In the genomic region with DNA sequence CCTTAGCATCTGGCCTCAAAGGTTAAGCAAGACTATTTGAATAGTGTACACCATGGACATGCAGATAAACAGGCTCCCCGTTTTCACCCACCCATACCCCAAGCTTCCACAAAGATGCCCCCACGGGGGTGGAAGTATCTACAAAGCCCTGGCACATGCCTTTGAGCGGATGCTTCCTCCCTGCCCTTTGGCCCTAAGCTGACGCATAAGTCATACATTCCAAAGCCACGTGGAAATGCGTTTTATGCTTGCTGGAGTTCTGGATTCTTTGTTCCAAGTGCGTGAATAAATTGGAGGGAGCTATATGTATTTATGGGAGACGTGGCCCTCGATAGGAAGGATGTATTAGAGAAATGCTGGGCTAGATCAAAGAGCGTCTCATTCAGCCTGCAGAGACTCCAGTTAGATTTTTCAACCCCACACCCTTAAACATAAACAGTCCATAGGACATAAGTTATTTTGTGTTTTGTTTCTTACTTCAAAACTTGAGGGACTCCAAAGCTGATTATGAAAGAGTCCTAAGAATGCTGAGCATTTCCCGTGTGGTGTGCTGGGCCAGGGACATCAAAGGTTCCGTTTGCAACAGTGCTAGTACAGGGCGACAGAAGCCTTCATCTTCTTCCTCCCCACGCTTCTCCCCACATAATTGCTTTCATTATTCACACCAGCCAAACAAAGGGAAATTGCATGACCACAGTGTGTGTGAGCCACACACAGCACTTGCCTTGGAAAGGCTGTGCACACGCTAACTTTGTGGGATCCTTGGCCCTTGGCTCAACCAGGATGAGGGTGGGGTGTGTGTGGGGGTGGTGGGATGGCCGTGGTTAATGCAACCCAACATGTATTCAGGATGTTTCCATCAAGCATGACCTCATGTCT, we compare ENCODE assay signal across 1 cellular context.
A peak's percentile ranks its signal among the peaks of the same experiment; 100 is the strongest.
TF ChIP-seq lines count a peak whose summit lies in the region.

No MANE protein-coding gene starts in this region.

TF ChIP-seq in HepG2, 621 proteins besides CTCF, POLR2A, EP300 and RAD21 (continued from another document and continues in another):
- TF ChIP-seq, protein P1, sequence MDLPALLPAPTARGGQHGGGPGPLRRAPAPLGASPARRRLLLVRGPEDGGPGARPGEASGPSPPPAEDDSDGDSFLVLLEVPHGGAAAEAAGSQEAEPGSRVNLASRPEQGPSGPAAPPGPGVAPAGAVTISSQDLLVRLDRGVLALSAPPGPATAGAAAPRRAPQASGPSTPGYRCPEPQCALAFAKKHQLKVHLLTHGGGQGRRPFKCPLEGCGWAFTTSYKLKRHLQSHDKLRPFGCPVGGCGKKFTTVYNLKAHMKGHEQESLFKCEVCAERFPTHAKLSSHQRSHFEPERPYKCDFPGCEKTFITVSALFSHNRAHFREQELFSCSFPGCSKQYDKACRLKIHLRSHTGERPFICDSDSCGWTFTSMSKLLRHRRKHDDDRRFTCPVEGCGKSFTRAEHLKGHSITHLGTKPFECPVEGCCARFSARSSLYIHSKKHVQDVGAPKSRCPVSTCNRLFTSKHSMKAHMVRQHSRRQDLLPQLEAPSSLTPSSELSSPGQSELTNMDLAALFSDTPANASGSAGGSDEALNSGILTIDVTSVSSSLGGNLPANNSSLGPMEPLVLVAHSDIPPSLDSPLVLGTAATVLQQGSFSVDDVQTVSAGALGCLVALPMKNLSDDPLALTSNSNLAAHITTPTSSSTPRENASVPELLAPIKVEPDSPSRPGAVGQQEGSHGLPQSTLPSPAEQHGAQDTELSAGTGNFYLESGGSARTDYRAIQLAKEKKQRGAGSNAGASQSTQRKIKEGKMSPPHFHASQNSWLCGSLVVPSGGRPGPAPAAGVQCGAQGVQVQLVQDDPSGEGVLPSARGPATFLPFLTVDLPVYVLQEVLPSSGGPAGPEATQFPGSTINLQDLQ (CRISPR knock-in tag; IDR thresholded peaks at IDR 0.05) = peak; percentile 74; the same call in 1 of the 2 replicates
- peak; percentile 75; the same call in 1 of the 2 replicates for TF ChIP-seq ZNF564 (CRISPR knock-in tag; IDR thresholded peaks at IDR 0.05)
- peak; percentile 22; the same call in 1 of the 2 replicates for TF ChIP-seq NFE2L2 (IDR thresholded peaks at IDR 0.05; ENCODE audit: low read length)
- peak; percentile 91 for TF ChIP-seq GATA4 (IDR thresholded peaks at IDR 0.05; ENCODE audit: borderline replicate concordance, low read depth)
- TF ChIP-seq ONECUT2 (CRISPR knock-in tag; IDR thresholded peaks at IDR 0.05) = peak; percentile 12; the same call in 1 of the 2 replicates
- TF ChIP-seq BRCA1 (CRISPR knock-in tag; IDR thresholded peaks at IDR 0.05) = peak; percentile 29; the same call in 1 of the 2 replicates
- TF ChIP-seq MAFF (IDR thresholded peaks at IDR 0.05; ENCODE audit: low read depth, low read length) = peak; percentile 36; the same call in 1 of the 2 replicates
- TF ChIP-seq, protein P2, sequence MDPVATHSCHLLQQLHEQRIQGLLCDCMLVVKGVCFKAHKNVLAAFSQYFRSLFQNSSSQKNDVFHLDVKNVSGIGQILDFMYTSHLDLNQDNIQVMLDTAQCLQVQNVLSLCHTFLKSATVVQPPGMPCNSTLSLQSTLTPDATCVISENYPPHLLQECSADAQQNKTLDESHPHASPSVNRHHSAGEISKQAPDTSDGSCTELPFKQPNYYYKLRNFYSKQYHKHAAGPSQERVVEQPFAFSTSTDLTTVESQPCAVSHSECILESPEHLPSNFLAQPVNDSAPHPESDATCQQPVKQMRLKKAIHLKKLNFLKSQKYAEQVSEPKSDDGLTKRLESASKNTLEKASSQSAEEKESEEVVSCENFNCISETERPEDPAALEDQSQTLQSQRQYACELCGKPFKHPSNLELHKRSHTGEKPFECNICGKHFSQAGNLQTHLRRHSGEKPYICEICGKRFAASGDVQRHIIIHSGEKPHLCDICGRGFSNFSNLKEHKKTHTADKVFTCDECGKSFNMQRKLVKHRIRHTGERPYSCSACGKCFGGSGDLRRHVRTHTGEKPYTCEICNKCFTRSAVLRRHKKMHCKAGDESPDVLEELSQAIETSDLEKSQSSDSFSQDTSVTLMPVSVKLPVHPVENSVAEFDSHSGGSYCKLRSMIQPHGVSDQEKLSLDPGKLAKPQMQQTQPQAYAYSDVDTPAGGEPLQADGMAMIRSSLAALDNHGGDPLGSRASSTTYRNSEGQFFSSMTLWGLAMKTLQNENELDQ (CRISPR knock-in tag; IDR thresholded peaks at IDR 0.05; ENCODE audit: borderline replicate concordance) = no peak; the same call in 1 of the 2 replicates
- no peak for TF ChIP-seq ZNF20 (CRISPR knock-in tag; IDR thresholded peaks at IDR 0.05)
- TF ChIP-seq, protein P3, sequence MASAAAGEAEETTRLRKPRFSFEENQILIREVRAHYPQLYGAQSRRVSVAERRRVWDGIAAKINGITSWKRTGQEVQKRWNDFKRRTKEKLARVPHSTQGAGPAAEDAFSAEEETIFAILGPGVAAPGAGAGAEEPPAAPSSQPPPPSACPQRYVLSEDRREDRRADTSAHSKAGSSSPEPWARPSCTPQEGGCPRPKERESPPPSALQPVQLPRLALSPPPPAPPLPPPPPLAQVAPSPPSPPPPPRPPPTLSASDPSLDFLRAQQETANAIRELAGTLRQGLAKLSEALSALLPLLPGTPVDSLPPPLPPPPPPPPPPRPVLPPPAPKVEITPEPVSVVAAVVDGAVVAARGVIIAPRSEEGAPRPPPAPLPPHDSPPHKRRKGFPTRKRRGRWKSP (CRISPR knock-in tag; IDR thresholded peaks at IDR 0.05) = peak; percentile 86; the same call in 1 of the 2 replicates
- TF ChIP-seq ZNF75D (CRISPR knock-in tag; IDR thresholded peaks at IDR 0.05; ENCODE audit: borderline replicate concordance) = no peak
- TF ChIP-seq ZNF121 (CRISPR knock-in tag; IDR thresholded peaks at IDR 0.05) = no peak; the same call in 1 of the 2 replicates
- TF ChIP-seq, protein P4, sequence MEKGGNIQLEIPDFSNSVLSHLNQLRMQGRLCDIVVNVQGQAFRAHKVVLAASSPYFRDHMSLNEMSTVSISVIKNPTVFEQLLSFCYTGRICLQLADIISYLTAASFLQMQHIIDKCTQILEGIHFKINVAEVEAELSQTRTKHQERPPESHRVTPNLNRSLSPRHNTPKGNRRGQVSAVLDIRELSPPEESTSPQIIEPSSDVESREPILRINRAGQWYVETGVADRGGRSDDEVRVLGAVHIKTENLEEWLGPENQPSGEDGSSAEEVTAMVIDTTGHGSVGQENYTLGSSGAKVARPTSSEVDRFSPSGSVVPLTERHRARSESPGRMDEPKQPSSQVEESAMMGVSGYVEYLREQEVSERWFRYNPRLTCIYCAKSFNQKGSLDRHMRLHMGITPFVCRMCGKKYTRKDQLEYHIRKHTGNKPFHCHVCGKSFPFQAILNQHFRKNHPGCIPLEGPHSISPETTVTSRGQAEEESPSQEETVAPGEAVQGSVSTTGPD (CRISPR knock-in tag; IDR thresholded peaks at IDR 0.05) = peak; percentile 76
- peak; percentile 95 for TF ChIP-seq NCOR1 (IDR thresholded peaks at IDR 0.05; ENCODE audit: borderline replicate concordance, low read length)
- TF ChIP-seq ZNF724P (CRISPR knock-in tag; IDR thresholded peaks at IDR 0.05; ENCODE audit: borderline replicate concordance) = no peak
- peak; percentile 85; the same call in 1 of the 2 replicates for TF ChIP-seq ZNF670 (CRISPR knock-in tag; IDR thresholded peaks at IDR 0.05; ENCODE audit: borderline replicate concordance)
- TF ChIP-seq SIX1 (CRISPR knock-in tag; IDR thresholded peaks at IDR 0.05; ENCODE audit: borderline replicate concordance) = peak; percentile 52; the same call in 1 of the 2 replicates
- peak; percentile 47 for TF ChIP-seq ZNF614 (CRISPR knock-in tag; IDR thresholded peaks at IDR 0.05; ENCODE audit: borderline replicate concordance)
- TF ChIP-seq, protein P5, sequence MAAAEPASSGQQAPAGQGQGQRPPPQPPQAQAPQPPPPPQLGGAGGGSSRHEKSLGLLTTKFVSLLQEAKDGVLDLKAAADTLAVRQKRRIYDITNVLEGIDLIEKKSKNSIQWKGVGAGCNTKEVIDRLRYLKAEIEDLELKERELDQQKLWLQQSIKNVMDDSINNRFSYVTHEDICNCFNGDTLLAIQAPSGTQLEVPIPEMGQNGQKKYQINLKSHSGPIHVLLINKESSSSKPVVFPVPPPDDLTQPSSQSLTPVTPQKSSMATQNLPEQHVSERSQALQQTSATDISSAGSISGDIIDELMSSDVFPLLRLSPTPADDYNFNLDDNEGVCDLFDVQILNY (CRISPR knock-in tag; conservative IDR thresholded peaks at IDR 0.05) = no peak
- TF ChIP-seq, protein P6, sequence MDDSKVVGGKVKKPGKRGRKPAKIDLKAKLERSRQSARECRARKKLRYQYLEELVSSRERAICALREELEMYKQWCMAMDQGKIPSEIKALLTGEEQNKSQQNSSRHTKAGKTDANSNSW (CRISPR knock-in tag; IDR thresholded peaks at IDR 0.05; ENCODE audit: borderline replicate concordance) = peak; percentile 68; the same call in 1 of the 2 replicates
- TF ChIP-seq, protein P7, sequence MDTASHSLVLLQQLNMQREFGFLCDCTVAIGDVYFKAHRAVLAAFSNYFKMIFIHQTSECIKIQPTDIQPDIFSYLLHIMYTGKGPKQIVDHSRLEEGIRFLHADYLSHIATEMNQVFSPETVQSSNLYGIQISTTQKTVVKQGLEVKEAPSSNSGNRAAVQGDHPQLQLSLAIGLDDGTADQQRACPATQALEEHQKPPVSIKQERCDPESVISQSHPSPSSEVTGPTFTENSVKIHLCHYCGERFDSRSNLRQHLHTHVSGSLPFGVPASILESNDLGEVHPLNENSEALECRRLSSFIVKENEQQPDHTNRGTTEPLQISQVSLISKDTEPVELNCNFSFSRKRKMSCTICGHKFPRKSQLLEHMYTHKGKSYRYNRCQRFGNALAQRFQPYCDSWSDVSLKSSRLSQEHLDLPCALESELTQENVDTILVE (CRISPR knock-in tag; IDR thresholded peaks at IDR 0.05) = peak; percentile 72
- TF ChIP-seq, protein P8, sequence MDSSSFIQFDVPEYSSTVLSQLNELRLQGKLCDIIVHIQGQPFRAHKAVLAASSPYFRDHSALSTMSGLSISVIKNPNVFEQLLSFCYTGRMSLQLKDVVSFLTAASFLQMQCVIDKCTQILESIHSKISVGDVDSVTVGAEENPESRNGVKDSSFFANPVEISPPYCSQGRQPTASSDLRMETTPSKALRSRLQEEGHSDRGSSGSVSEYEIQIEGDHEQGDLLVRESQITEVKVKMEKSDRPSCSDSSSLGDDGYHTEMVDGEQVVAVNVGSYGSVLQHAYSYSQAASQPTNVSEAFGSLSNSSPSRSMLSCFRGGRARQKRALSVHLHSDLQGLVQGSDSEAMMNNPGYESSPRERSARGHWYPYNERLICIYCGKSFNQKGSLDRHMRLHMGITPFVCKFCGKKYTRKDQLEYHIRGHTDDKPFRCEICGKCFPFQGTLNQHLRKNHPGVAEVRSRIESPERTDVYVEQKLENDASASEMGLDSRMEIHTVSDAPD (CRISPR knock-in tag; IDR thresholded peaks at IDR 0.05) = peak; percentile 86
- no peak for TF ChIP-seq ZNF619 (CRISPR knock-in tag; IDR thresholded peaks at IDR 0.05)
- TF ChIP-seq PHF8 (CRISPR knock-in tag; IDR thresholded peaks at IDR 0.05) = no peak; the same call in 1 of the 2 replicates
- TF ChIP-seq U2AF1 (optimal IDR thresholded peaks at IDR 0.05; ENCODE audit: low read depth, low read length) = no peak
- TF ChIP-seq ZNF713 (CRISPR knock-in tag; IDR thresholded peaks at IDR 0.05) = 0 out of 2 replicates have a peak, but pooled peaks have one; percentile 80
- no peak; the same call in 1 of the 2 replicates for TF ChIP-seq SMC3 (IDR thresholded peaks at IDR 0.05; ENCODE audit: low read length)
- TF ChIP-seq ZNF598 (CRISPR knock-in tag; IDR thresholded peaks at IDR 0.05; ENCODE audit: borderline replicate concordance) = 0 out of 2 replicates have a peak, but pooled peaks have one; percentile 58
- TF ChIP-seq, protein P9, sequence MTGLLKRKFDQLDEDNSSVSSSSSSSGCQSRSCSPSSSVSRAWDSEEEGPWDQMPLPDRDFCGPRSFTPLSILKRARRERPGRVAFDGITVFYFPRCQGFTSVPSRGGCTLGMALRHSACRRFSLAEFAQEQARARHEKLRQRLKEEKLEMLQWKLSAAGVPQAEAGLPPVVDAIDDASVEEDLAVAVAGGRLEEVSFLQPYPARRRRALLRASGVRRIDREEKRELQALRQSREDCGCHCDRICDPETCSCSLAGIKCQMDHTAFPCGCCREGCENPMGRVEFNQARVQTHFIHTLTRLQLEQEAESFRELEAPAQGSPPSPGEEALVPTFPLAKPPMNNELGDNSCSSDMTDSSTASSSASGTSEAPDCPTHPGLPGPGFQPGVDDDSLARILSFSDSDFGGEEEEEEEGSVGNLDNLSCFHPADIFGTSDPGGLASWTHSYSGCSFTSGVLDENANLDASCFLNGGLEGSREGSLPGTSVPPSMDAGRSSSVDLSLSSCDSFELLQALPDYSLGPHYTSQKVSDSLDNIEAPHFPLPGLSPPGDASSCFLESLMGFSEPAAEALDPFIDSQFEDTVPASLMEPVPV (CRISPR knock-in tag; IDR thresholded peaks at IDR 0.05) = peak; percentile 91
- TF ChIP-seq SP140L (CRISPR knock-in tag; IDR thresholded peaks at IDR 0.05; ENCODE audit: borderline replicate concordance) = peak; percentile 95; the same call in 1 of the 2 replicates
- TF ChIP-seq HMG20A (CRISPR knock-in tag; IDR thresholded peaks at IDR 0.05; ENCODE audit: borderline replicate concordance) = peak; percentile 86
- TF ChIP-seq GTF2F1 (IDR thresholded peaks at IDR 0.05; ENCODE audit: low read length) = no peak
- peak; percentile 83 for TF ChIP-seq KMT2B (CRISPR knock-in tag; IDR thresholded peaks at IDR 0.05)
- TF ChIP-seq ZNF317 (CRISPR knock-in tag; IDR thresholded peaks at IDR 0.05) = 0 out of 2 replicates have a peak, but pooled peaks have one; percentile 57
- TF ChIP-seq TAF15 (IDR thresholded peaks at IDR 0.05; ENCODE audit: low read depth, low read length, poor library complexity, severe bottlenecking) = no peak
- no peak; the same call in 1 of the 2 replicates for TF ChIP-seq ZNF572 (CRISPR knock-in tag; IDR thresholded peaks at IDR 0.05)
- TF ChIP-seq ZNF337 (CRISPR knock-in tag; IDR thresholded peaks at IDR 0.05; ENCODE audit: borderline replicate concordance, low read depth) = no peak
- TF ChIP-seq, protein P10, sequence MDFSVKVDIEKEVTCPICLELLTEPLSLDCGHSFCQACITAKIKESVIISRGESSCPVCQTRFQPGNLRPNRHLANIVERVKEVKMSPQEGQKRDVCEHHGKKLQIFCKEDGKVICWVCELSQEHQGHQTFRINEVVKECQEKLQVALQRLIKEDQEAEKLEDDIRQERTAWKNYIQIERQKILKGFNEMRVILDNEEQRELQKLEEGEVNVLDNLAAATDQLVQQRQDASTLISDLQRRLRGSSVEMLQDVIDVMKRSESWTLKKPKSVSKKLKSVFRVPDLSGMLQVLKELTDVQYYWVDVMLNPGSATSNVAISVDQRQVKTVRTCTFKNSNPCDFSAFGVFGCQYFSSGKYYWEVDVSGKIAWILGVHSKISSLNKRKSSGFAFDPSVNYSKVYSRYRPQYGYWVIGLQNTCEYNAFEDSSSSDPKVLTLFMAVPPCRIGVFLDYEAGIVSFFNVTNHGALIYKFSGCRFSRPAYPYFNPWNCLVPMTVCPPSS (IDR thresholded peaks at IDR 0.05) = no peak
- TF ChIP-seq, protein P11, sequence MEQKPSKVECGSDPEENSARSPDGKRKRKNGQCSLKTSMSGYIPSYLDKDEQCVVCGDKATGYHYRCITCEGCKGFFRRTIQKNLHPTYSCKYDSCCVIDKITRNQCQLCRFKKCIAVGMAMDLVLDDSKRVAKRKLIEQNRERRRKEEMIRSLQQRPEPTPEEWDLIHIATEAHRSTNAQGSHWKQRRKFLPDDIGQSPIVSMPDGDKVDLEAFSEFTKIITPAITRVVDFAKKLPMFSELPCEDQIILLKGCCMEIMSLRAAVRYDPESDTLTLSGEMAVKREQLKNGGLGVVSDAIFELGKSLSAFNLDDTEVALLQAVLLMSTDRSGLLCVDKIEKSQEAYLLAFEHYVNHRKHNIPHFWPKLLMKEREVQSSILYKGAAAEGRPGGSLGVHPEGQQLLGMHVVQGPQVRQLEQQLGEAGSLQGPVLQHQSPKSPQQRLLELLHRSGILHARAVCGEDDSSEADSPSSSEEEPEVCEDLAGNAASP (CRISPR knock-in tag; IDR thresholded peaks at IDR 0.05; ENCODE audit: borderline replicate concordance) = no peak; the same call in none of the 2 replicates
- TF ChIP-seq JUND (CRISPR knock-in tag; IDR thresholded peaks at IDR 0.05) = peak; percentile 83
- TF ChIP-seq ZNF251 (CRISPR knock-in tag; IDR thresholded peaks at IDR 0.05) = peak; percentile 88; the same call in 1 of the 2 replicates
- no peak for TF ChIP-seq ARHGAP35 (CRISPR knock-in tag; IDR thresholded peaks at IDR 0.05; ENCODE audit: borderline replicate concordance)
